Comparison of ENCODE assay signal across 8 cellular contexts in the genomic region with DNA sequence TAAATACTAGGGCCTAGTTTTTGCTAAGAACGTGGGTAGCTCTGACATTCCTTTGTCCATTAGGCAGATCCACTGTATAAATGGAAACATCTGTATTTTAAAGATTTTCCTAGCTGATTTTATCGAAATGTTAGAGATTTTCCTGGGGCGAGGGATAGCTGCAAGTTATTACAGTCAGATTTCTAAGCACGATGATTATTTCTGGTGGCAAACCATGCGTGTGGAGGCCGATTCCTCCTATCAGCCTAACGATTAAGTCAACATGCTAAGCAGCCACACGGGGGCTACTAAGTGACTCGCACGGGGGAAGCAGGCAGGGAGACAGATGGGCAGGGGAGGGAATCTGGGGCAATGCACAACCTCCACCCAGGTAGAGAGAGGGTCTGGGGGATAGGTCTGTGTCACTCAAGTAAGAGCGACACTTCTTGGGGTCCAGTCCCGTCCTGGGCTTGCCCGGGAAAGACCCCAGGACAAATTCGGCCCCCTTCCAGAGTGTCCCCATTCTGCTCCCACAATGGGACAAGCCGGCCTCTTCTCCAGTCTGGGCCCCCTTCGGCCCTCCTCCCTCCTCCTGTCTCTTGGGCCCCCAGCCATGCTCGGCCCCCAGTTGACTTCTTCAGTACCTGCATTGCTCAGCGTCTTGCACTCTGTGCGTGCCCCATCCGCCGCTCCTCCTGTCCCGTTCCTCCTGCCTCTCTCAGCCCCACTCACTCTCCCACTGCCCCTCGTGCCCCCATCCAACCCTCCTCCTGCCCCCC. TPM values are rescaled to one million over a fixed set of nuclear protein-coding genes. Genes with fewer than 3 reads are reported as not detected.
DNase-seq lines count a peak whose midpoint lies in the region; ATAC-seq, FAIRE-seq and TF ChIP-seq lines count a peak whose summit lies in the region.

No MANE protein-coding gene starts in this region.

- H3K27me3 Mint-ChIP-seq in T-cell = no peaks in the 10 kb centered on the region

- no peaks in the 10 kb centered on the region for H3K9me2 ChIP-seq in hepatocyte (replicated peaks; ENCODE audit: insufficient read depth)

- no peaks in the 10 kb centered on the region for H3K9me3 ChIP-seq in hepatocyte (ENCODE audit: low read depth)

- H3K4me1 ChIP-seq in hepatocyte (ENCODE audit: insufficient read depth) = peaks cover 16% of the 10 kb centered on the region

- H3K4me3 Mint-ChIP-seq in T-cell = peak overlapping the region; percentile 84 to 98 (median 95)

- peaks cover 10% of the 10 kb centered on the region for H4K20me1 ChIP-seq in hepatocyte (ENCODE audit: insufficient read depth, poor library complexity, severe bottlenecking)

- H3K4me2 ChIP-seq in hepatocyte = peak overlapping the region; percentile 84

- H3K79me2 ChIP-seq in hepatocyte = peaks cover 53% of the 10 kb centered on the region

- no peaks in the 10 kb centered on the region for H3K9me3 Mint-ChIP-seq in T-cell

- in situ Hi-C loops in astrocyte of the cerebellum (cut with HindIII; ENCODE audit: low sequenced_read_pairs) = no loop called here

- H3K27me3 ChIP-seq in hepatocyte = no peaks in the 10 kb centered on the region

- TF ChIP-seq POLR2A in H54 (IDR thresholded peaks at IDR 0.05; ENCODE audit: low read depth, low read length) = no peak

- H3K36me3 Mint-ChIP-seq in T-cell = peaks cover 10% of the 10 kb centered on the region

- H3K27ac Mint-ChIP-seq in T-cell = peak overlapping the region; percentile 90 to 92

- CTCF ChIA-PET in T-cell (lab: Charles Lee) = interaction anchor here (0.5 to 1.0 kb wide), 6 partner anchors 14 to 451 kb away, joined by 3 to 5 read pairs (median 4); no protein-coding TSS in a partner anchor

- ATAC-seq in T-cell (replicated peaks in 1 of 4) (peak; percentile 3 to 33 (median 18)), HG03469 (IDR thresholded peaks at IDR 0.05; ENCODE audit: unreplicated experiment) (no peak)

- TF ChIP-seq CTCF in astrocyte of the cerebellum (IDR thresholded peaks at IDR 0.05; ENCODE audit: low read depth, low read length, missing control alignments) = peak; percentile 62
- TF ChIP-seq CTCF in hepatocyte (IDR thresholded peaks at IDR 0.05; ENCODE audit: poor library complexity) = peak; percentile 39

- no peak for FAIRE-seq in H54 (lab: Jason Lieb, UNC)

- peaks cover 29 to 44% (median 39%) of the 10 kb centered on the region in 3 donors for H3K4me1 Mint-ChIP-seq in T-cell

- H3K4me3 ChIP-seq in astrocyte of the cerebellum (ENCODE audit: low read depth, low read length) = peak overlapping the region; percentile 91
- H3K4me3 ChIP-seq in hepatocyte = peak overlapping the region; percentile 83

- 4% methylated on average over 17 of the region's 23 CpGs for WGBS in hepatocyte (ENCODE audit: low lambda C conversion rate, missing lambda C conversion rate)

- DNase-seq in DMS79 (lab: John Stamatoyannopoulos, UW) = peak; percentile 58
- DNase-seq in H54 (ENCODE audit: insufficient read length, low spot score) = peak; percentile 72
- peak; percentile 78 for DNase-seq in MV-4-11 (lab: John Stamatoyannopoulos, UW)
- DNase-seq in T-cell = peak; percentile 14 to 69 (median 52)
- peak; percentile 57 for DNase-seq in astrocyte of the cerebellum (ENCODE audit: low read depth)
- peak; percentile 83 for DNase-seq in hepatocyte (ENCODE audit: low spot score)
- DNase-seq in retina = peak; percentile 80

- H3K36me3 ChIP-seq in hepatocyte (replicated peaks; ENCODE audit: insufficient read depth, low read depth) = no peaks in the 10 kb centered on the region

- H2AFZ ChIP-seq in hepatocyte = peak overlapping the region; percentile 64

- POLR2A ChIA-PET in T-cell (lab: Charles Lee) = no interaction called here

- H3K27ac ChIP-seq in hepatocyte = peak overlapping the region; percentile 100

RNA-seq across cellular contexts. Expression of a gene that starts 0.6 kb away (rescaled TPM):
- total RNA-seq in T-cell (10 to 100 TPM in 4 of 5 donors, 1 to 10 TPM in 1; 9.5 to 25.3 (median 21.4) TPM), hepatocyte (42.8 and 55.6 TPM in 2 replicates)
- polyA plus RNA-seq in hepatocyte = 76.2 TPM in 2 replicates

RNA-seq across cellular contexts. Expression of a gene that starts 41.2 kb away (rescaled TPM):
- total RNA-seq in T-cell (10 to 100 TPM in 1 of 5 donors, 1 to 10 TPM in 4; 1.8 to 11.3 (median 7.0) TPM), hepatocyte (34.4 and 43.9 TPM in 2 replicates)
- 39.9 and 54.3 TPM in 2 replicates for polyA plus RNA-seq in hepatocyte

RNA-seq across cellular contexts. Expression of a gene that starts 58.1 kb away (rescaled TPM):
- total RNA-seq in T-cell (10 to 100 TPM; 35.1 to 56.6 (median 48.5) TPM), hepatocyte (36.0 TPM in 2 replicates)
- polyA plus RNA-seq in hepatocyte = 26.9 and 29.9 TPM in 2 replicates
